In genomic region chr14:95496111-95496681, GRCh38 we compare ENCODE assay signal across 9 cellular contexts. TPM values are rescaled to one million over a fixed set of nuclear protein-coding genes. Genes with fewer than 3 reads are reported as not detected.
DNase-seq lines count a peak whose midpoint lies in the region; ATAC-seq and TF ChIP-seq lines count a peak whose summit lies in the region.
"Had no signal": no experiment of that assay in that cellular context is flagged by ENCODE, and none has a peak within 500 bp of the region (broad histone marks: within the 10 kb centered on the region; RNA-seq: fewer than 3 reads in every experiment).

No MANE protein-coding gene starts in this region.

- no peaks in the 10 kb centered on the region for H4K20me1 ChIP-seq in osteoblast (ENCODE audit: insufficient read depth, low read length)

- H3K4me3 ChIP-seq in GM12865 (ENCODE audit: low read depth, low read length) (peak overlapping the region; percentile 48), adrenal gland (no peak overlapping the region), osteoblast (ENCODE audit: insufficient read depth, low read length) (no peak overlapping the region)

- peaks cover 20 to 36% of the 10 kb centered on the region in 2 donors for H3K4me1 ChIP-seq in adrenal gland (replicated peaks in 1 of 2)
- H3K4me1 ChIP-seq in osteoblast (ENCODE audit: insufficient read depth, low read length), result peaks cover 24% of the 10 kb centered on the region

- H3K9me3 ChIP-seq in adrenal gland (replicated peaks in 1 of 3) (no peaks in the 10 kb centered on the region), osteoblast (ENCODE audit: low read depth, low read length) (no peaks in the 10 kb centered on the region)

- TF ChIP-seq POLR2A in adrenal gland (IDR thresholded peaks at IDR 0.05), result no peak

- H2AFZ ChIP-seq in osteoblast (ENCODE audit: low read length), result peak overlapping the region; percentile 7

- intact Hi-C loops in adrenal gland (cut with DNase I), result no loop called here

- DNase-seq in GM12865 (ENCODE audit: low read depth) (peak; percentile 38), adrenal gland (no peak), osteoblast (ENCODE audit: insufficient read length, low spot score, missing footprints) (peak; percentile 80), dedifferentiated amniotic fluid mesenchymal stem cell (ENCODE audit: extremely low spot score) (no peak), ecto neural progenitor cell (ENCODE audit: low spot score) (no peak)
- no peak for DNase-seq in activated CD4-positive, alpha-beta T cell treated with anti-CD3 and anti-CD28 coated beads, Interleukin-2, amount 50 U/mL, for 1 hour

- no peak overlapping the region for H3K4me2 ChIP-seq in osteoblast (ENCODE audit: insufficient read depth, low read length)

- ATAC-seq in HG03066 (IDR thresholded peaks at IDR 0.05; ENCODE audit: low read depth, unreplicated experiment) (peak; percentile 17), HG03469 (IDR thresholded peaks at IDR 0.05; ENCODE audit: unreplicated experiment) (no peak)
- ATAC-seq: HCT116 had no signal

- no peak for TF ChIP-seq CTCF in GM12865 (IDR thresholded peaks at IDR 0.05; ENCODE audit: insufficient read depth, low read depth, low read length, missing control alignments)
- no peak for TF ChIP-seq CTCF in adrenal gland (IDR thresholded peaks at IDR 0.05)
- no peak for TF ChIP-seq CTCF in osteoblast (IDR thresholded peaks at IDR 0.05; ENCODE audit: extremely low read depth, low read depth, low read length)

- WGBS in adrenal gland, 4 donors, result 47 to 63% (median 58%) methylated on average over 4 of the region's 4 CpGs

- H3K79me2 ChIP-seq in osteoblast (ENCODE audit: insufficient read depth, low read length), result peaks cover 29% of the 10 kb centered on the region

- H3K27me3 ChIP-seq in adrenal gland, result no peaks in the 10 kb centered on the region
- H3K27me3 ChIP-seq in osteoblast (ENCODE audit: insufficient read depth, low read length), result no peaks in the 10 kb centered on the region

- H3K36me3 ChIP-seq in adrenal gland (replicated peaks in 1 of 2) (no peaks in the 10 kb centered on the region), osteoblast (ENCODE audit: insufficient read depth, low read length) (no peaks in the 10 kb centered on the region)

- H3K27ac ChIP-seq in adrenal gland (peak overlapping the region in 3 of 5 donors; percentile 20 to 40 (median 24)), osteoblast (ENCODE audit: low read depth, low read length) (peak overlapping the region; percentile 3)

RNA-seq across cellular contexts. Expression of gene SYNE3, which starts 20.3 kb away (rescaled TPM):
- total RNA-seq in adrenal gland, result 10 to 100 TPM; 10.5 to 24.8 (median 14.4) TPM
- 1 to 10 TPM; 2.5 to 6.2 (median 4.4) TPM for polyA plus RNA-seq in adrenal gland
- total RNA-seq in osteoblast, result 23.9 and 26.8 TPM in 2 replicates

RNA-seq across cellular contexts. Expression of gene GLRX5, which starts 38.7 kb away (rescaled TPM):
- 100 to 1,000 TPM in 1 of 8 donors, 10 to 100 TPM in 7; 45.3 to 128 (median 71.6) TPM for total RNA-seq in adrenal gland
- 100 to 1,000 TPM in 1 of 3 donors, 10 to 100 TPM in 2; 32.7 to 134 (median 57.6) TPM for polyA plus RNA-seq in adrenal gland
- 19.9 and 22.7 TPM in 2 replicates for total RNA-seq in osteoblast

Comparison
In these comparisons a context has a peak if more than half of its experiments do, and no peak if none do; other contexts are left out.
1. DNase-seq: peak in GM12865 (single experiment) and osteoblast (single experiment); none in adrenal gland (0 of 7), dedifferentiated amniotic fluid mesenchymal stem cell (single experiment), activated CD4-positive, alpha-beta T cell treated with anti-CD3 and anti-CD28 coated beads, Interleukin-2, amount 50 U/mL, for 1 hour (single experiment) and ecto neural progenitor cell (single experiment).